ENCODE assay signal across 1 cellular context in genomic region chr17:47850692-47851573, GRCh38.
A peak's percentile ranks its signal among the peaks of the same experiment; 100 is the strongest.
TF ChIP-seq lines count a peak whose summit lies in the region.

Gene SP6, minus strand, starts transcription at chr17:47851163. Its CDS starts 2,734 bp downstream, at chr17:47848429.

TF ChIP-seq in HepG2, 621 proteins besides CTCF, POLR2A, EP300 and RAD21 (continued from another document and continues in another):
- TF ChIP-seq KDM3A (CRISPR knock-in tag; IDR thresholded peaks at IDR 0.05; ENCODE audit: low read depth) (peak; percentile 82; the same call in 1 of the 2 replicates), NFYC (CRISPR knock-in tag; IDR thresholded peaks at IDR 0.05) (peak; percentile 33; the same call in 1 of the 2 replicates), ZNF782 (CRISPR knock-in tag; IDR thresholded peaks at IDR 0.05; ENCODE audit: borderline replicate concordance) (no peak), TGIF2 (CRISPR knock-in tag; IDR thresholded peaks at IDR 0.05) (peak; percentile 42; the same call in 1 of the 2 replicates), ZNF570 (CRISPR knock-in tag; IDR thresholded peaks at IDR 0.05; ENCODE audit: borderline replicate concordance) (no peak), ZNF20 (CRISPR knock-in tag; IDR thresholded peaks at IDR 0.05) (no peak), CEBPB (IDR thresholded peaks at IDR 0.05; ENCODE audit: borderline replicate concordance, low read depth, low read length) (no peak), MTA1 (CRISPR knock-in tag; IDR thresholded peaks at IDR 0.05; ENCODE audit: borderline replicate concordance) (peak; percentile 93; the same call in 1 of the 2 replicates), DR1 (CRISPR knock-in tag; IDR thresholded peaks at IDR 0.05) (peak; percentile 74), PHB2 (IDR thresholded peaks at IDR 0.05; ENCODE audit: partially characterized antibody) (no peak), IKZF4 (CRISPR knock-in tag; IDR thresholded peaks at IDR 0.05; ENCODE audit: borderline replicate concordance, low read depth, not compliant biosample characterization) (no peak), SMAD3 (CRISPR knock-in tag; IDR thresholded peaks at IDR 0.05) (peak; percentile 58; the same call in 1 of the 2 replicates), ZNF180 (CRISPR knock-in tag; IDR thresholded peaks at IDR 0.05; ENCODE audit: borderline replicate concordance, low read depth) (no peak), FIP1L1 (IDR thresholded peaks at IDR 0.05; ENCODE audit: borderline replicate concordance, insufficient read depth, low read depth, low read length) (no peak), HNRNPL (IDR thresholded peaks at IDR 0.05; ENCODE audit: low read depth, low read length) (no peak), ARID5B (CRISPR knock-in tag; IDR thresholded peaks at IDR 0.05) (peak; percentile 73), ZNF225 (CRISPR knock-in tag; IDR thresholded peaks at IDR 0.05) (peak; percentile 71; the same call in 1 of the 2 replicates), ZNF333 (CRISPR knock-in tag; IDR thresholded peaks at IDR 0.05; ENCODE audit: borderline replicate concordance) (no peak), ZNF207 (IDR thresholded peaks at IDR 0.05; ENCODE audit: borderline replicate concordance) (no peak), SNAI1 (CRISPR knock-in tag; IDR thresholded peaks at IDR 0.05; ENCODE audit: borderline replicate concordance) (no peak), ZNF407 (CRISPR knock-in tag; IDR thresholded peaks at IDR 0.05; ENCODE audit: not compliant biosample characterization) (no peak), ARNTL (CRISPR knock-in tag; IDR thresholded peaks at IDR 0.05) (peak; percentile 57; the same call in 1 of the 2 replicates), AHDC1 (CRISPR knock-in tag; IDR thresholded peaks at IDR 0.05; ENCODE audit: borderline replicate concordance) (no peak), ZNF562 (CRISPR knock-in tag; IDR thresholded peaks at IDR 0.05; ENCODE audit: borderline replicate concordance) (no peak), NCOA1 (CRISPR knock-in tag; IDR thresholded peaks at IDR 0.05) (no peak), NFRKB (IDR thresholded peaks at IDR 0.05) (no peak), ATF3 (CRISPR knock-in tag; IDR thresholded peaks at IDR 0.05) (peak; percentile 51; the same call in 1 of the 2 replicates), ZNF816 (CRISPR knock-in tag; IDR thresholded peaks at IDR 0.05; ENCODE audit: borderline replicate concordance) (0 out of 2 replicates have a peak, but pooled peaks have one; percentile 53), AHR (CRISPR knock-in tag; IDR thresholded peaks at IDR 0.05) (no peak), E2F1 (CRISPR knock-in tag; IDR thresholded peaks at IDR 0.05) (no peak), ZSCAN21 (CRISPR knock-in tag; IDR thresholded peaks at IDR 0.05; ENCODE audit: borderline replicate concordance) (peak; percentile 80; the same call in 1 of the 2 replicates), JUND (CRISPR knock-in tag; IDR thresholded peaks at IDR 0.05) (no peak), ZFAT (CRISPR knock-in tag; conservative IDR thresholded peaks at IDR 0.05) (no peak), SP1 (IDR thresholded peaks at IDR 0.05) (no peak), SP1 (CRISPR knock-in tag; IDR thresholded peaks at IDR 0.05) (peak; percentile 57; the same call in 1 of the 2 replicates), ZNF784 (CRISPR knock-in tag; IDR thresholded peaks at IDR 0.05; ENCODE audit: borderline replicate concordance) (no peak; the same call in 1 of the 2 replicates), RARG (CRISPR knock-in tag; IDR thresholded peaks at IDR 0.05; ENCODE audit: low read depth) (no peak), ZNF160 (CRISPR knock-in tag; IDR thresholded peaks at IDR 0.05) (0 out of 2 replicates have a peak, but pooled peaks have one; percentile 23), NFIC (IDR thresholded peaks at IDR 0.05; ENCODE audit: low read length) (no peak), ZFP91 (CRISPR knock-in tag; IDR thresholded peaks at IDR 0.05; ENCODE audit: borderline replicate concordance) (peak; percentile 86)
